14 cellular contexts compared by ENCODE assay signal in the genomic region with DNA sequence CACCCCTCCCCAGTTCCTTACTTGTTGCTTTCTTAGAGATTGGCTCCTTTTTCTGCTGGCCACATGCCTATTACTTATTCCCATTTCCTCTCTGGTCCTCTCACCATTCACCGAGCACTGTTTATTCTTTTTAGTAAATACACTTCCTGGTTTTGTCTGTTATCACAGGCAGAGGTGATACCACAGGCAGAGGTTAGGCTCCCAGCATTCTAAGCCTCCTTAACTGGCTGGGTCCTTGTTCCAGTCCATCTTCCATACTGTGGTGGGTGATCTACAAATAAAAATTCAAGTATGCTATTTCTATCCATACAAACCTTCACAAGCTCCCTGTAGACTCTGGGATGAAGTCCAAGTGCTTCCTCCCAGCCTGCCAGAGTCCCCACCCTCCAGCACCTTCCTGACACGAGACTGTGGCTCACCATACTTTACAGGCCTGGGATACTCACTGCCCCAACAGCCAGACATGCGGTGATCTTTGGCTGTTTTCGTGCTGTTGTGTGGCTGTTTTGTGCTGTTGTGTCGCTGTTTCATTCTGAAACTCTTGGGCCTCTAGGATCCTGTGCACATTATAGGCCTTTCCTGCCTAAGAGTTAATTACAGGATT.
DNase-seq lines count a peak whose midpoint lies in the region; ATAC-seq and TF ChIP-seq lines count a peak whose summit lies in the region.
"Had no signal": no experiment of that assay in that cellular context is flagged by ENCODE, and none has a peak within 500 bp of the region (broad histone marks: within the 10 kb centered on the region; RNA-seq: fewer than 3 reads in every experiment).

No MANE protein-coding gene starts in this region.

- ATAC-seq in Right ventricle myocardium inferior (peak; percentile 67), heart right ventricle (peak in 7 of 8 donors; percentile 65 to 81 (median 72))
- ATAC-seq in activated naive CD8-positive, alpha-beta T cell treated with anti-CD3 and anti-CD28 coated beads, Interleukin-2, amount 50 U/mL, for 24 hours = no peak

- no peaks in the 10 kb centered on the region for H3K36me3 Mint-ChIP-seq in activated naive CD8-positive, alpha-beta T cell treated with anti-CD3 and anti-CD28 coated beads, Interleukin-2, amount 50 U/mL, for 24 hours (ENCODE audit: low read depth)

- no peaks in the 10 kb centered on the region for H3K27me3 ChIP-seq in right atrium auricular region
- no peaks in the 10 kb centered on the region for H3K27me3 ChIP-seq in heart right ventricle
- no peaks in the 10 kb centered on the region for H3K27me3 ChIP-seq in stomach
- H3K27me3 ChIP-seq: esophagus muscularis mucosa had no signal

- H3K4me3 ChIP-seq in right atrium auricular region = no peak overlapping the region
- no peak overlapping the region for H3K4me3 ChIP-seq in heart right ventricle
- H3K4me3 ChIP-seq in stomach = no peak overlapping the region
- H3K4me3 ChIP-seq: esophagus muscularis mucosa had no signal

- CTCF ChIA-PET in GM10248 (lab: Yijun Ruan, JAX) = no interaction called here

- DNase-seq in Right ventricle myocardium inferior (ENCODE audit: missing footprints) (no peak), right atrium auricular region (ENCODE audit: low spot score) (no peak), NCI-H748 (lab: John Stamatoyannopoulos, UW; ENCODE audit: unreplicated experiment) (peak; percentile 89), heart right ventricle (peak; percentile 13 to 37), stomach (no peak), HPDE6-E6E7 (ENCODE audit: extremely low spot score) (no peak), GM10248 (ENCODE audit: extremely low spot score) (no peak)
- no peak for DNase-seq in activated naive CD8-positive, alpha-beta T cell treated with anti-CD3 and anti-CD28 coated beads, Interleukin-2, amount 50 U/mL, for 24 hours
- DNase-seq: ACHN; activated CD8-positive, alpha-beta memory T cell treated with anti-CD3 and anti-CD28 coated beads for 24 hours; Calu3; cerebellar nuclear complex; stimulated activated CD4-positive, alpha-beta T cell treated with anti-CD3 and anti-CD28 coated beads, Interleukin-1b, Interleukin-23, amount 100 ng/mL, for 48 hours had no signal

- no peak for TF ChIP-seq POLR2A in stomach (IDR thresholded peaks at IDR 0.05)

- H3K4me3 Mint-ChIP-seq in activated naive CD8-positive, alpha-beta T cell treated with anti-CD3 and anti-CD28 coated beads, Interleukin-2, amount 50 U/mL, for 24 hours = no peak overlapping the region

- no peak for TF ChIP-seq EP300 in stomach (IDR thresholded peaks at IDR 0.05)

- no peak overlapping the region for H3K27ac ChIP-seq in right atrium auricular region
- H3K27ac ChIP-seq in heart right ventricle = no peak overlapping the region
- H3K27ac ChIP-seq in stomach = peak overlapping the region; percentile 50 to 85 (median 78)
- H3K27ac ChIP-seq: esophagus muscularis mucosa had no signal

- POLR2A ChIA-PET in GM10248 (lab: Yijun Ruan, JAX) = no interaction called here

- H3K27me3 Mint-ChIP-seq in activated naive CD8-positive, alpha-beta T cell treated with anti-CD3 and anti-CD28 coated beads, Interleukin-2, amount 50 U/mL, for 24 hours = no peaks in the 10 kb centered on the region

- 39 to 40% methylated on average over 5 of the region's 5 CpGs for WGBS in heart right ventricle, 2 donors
- WGBS in stomach, 5 donors = 31 to 53% (median 38%) methylated on average over 5 of the region's 5 CpGs

- H3K4me1 Mint-ChIP-seq in activated naive CD8-positive, alpha-beta T cell treated with anti-CD3 and anti-CD28 coated beads, Interleukin-2, amount 50 U/mL, for 24 hours = no peaks in the 10 kb centered on the region

- H3K9me3 ChIP-seq in right atrium auricular region (no peaks in the 10 kb centered on the region), heart right ventricle (no peaks in the 10 kb centered on the region), stomach (no peaks in the 10 kb centered on the region)
- H3K9me3 ChIP-seq: esophagus muscularis mucosa had no signal

- H3K4me1 ChIP-seq in right atrium auricular region (peaks cover 0 to 11% of the 10 kb centered on the region in 2 donors), heart right ventricle (peaks cover 0 to 17% (median 8%) of the 10 kb centered on the region in 9 donors), stomach (peaks cover 9 to 54% (median 37%) of the 10 kb centered on the region in 4 donors)

- H3K36me3 ChIP-seq in right atrium auricular region (no peaks in the 10 kb centered on the region), heart right ventricle (no peaks in the 10 kb centered on the region), stomach (no peaks in the 10 kb centered on the region)
- H3K36me3 ChIP-seq: esophagus muscularis mucosa had no signal

- H3K9me3 Mint-ChIP-seq in activated naive CD8-positive, alpha-beta T cell treated with anti-CD3 and anti-CD28 coated beads, Interleukin-2, amount 50 U/mL, for 24 hours = no peaks in the 10 kb centered on the region

- intact Hi-C loops in Right ventricle myocardium inferior (cut with DNase I) = no loop called here
- intact Hi-C loops in heart right ventricle (cut with DNase I) = no loop called here
- intact Hi-C loops in stomach (cut with DNase I; ENCODE audit: low total_unique reads) = no loop called here

- no peak overlapping the region for H3K27ac Mint-ChIP-seq in activated naive CD8-positive, alpha-beta T cell treated with anti-CD3 and anti-CD28 coated beads, Interleukin-2, amount 50 U/mL, for 24 hours

- TF ChIP-seq CTCF in right atrium auricular region (IDR thresholded peaks at IDR 0.05) (no peak), heart right ventricle (IDR thresholded peaks at IDR 0.05) (no peak), stomach (IDR thresholded peaks at IDR 0.05) (no peak), GM10248 (IDR thresholded peaks at IDR 0.05; ENCODE audit: control extremely low read depth, extremely low read depth, low read depth, missing control alignments) (no peak)

Comparison
In these comparisons a context has a peak if more than half of its experiments do, and no peak if none do; other contexts are left out.
1. DNase-seq: peak in NCI-H748 (single experiment) and heart right ventricle (2 of 2); none in Right ventricle myocardium inferior (single experiment), right atrium auricular region (single experiment), stomach (single experiment), HPDE6-E6E7 (single experiment), activated naive CD8-positive, alpha-beta T cell treated with anti-CD3 and anti-CD28 coated beads, Interleukin-2, amount 50 U/mL, for 24 hours (single experiment) and GM10248 (single experiment).
2. H3K27ac ChIP-seq: peak in stomach (5 of 5); none in right atrium auricular region (0 of 2) and heart right ventricle (0 of 10).